15 cellular contexts compared by ENCODE assay signal in the genomic region with DNA sequence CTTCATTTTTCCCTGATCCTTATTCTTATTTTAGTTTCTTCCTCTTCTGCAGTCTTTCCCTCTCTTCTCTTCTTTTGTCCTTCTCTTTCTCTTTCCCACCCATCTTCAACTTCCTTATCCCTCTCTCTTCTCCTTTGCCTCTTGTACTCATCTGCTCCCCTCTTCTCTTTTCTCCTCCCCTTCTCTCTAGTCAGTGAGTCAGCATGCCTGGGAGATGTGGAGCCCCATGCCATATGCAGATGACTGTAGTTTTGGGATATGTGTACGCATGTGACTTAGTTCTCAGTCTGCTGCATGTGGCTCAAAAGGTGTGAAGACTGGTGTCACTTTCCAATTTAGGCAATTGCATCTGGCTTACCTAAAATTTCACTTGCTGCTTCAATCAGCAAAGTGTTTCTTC. TPM values are rescaled to one million over a fixed set of nuclear protein-coding genes. Genes with fewer than 3 reads are reported as not detected.
DNase-seq lines count a peak whose midpoint lies in the region; ATAC-seq and TF ChIP-seq lines count a peak whose summit lies in the region.
"Had no signal": no experiment of that assay in that cellular context is flagged by ENCODE, and none has a peak within 500 bp of the region (broad histone marks: within the 10 kb centered on the region; RNA-seq: fewer than 3 reads in every experiment).

No MANE protein-coding gene starts in this region.

- TF ChIP-seq CTCF in fibroblast of mammary gland (conservative IDR thresholded peaks at IDR 0.05; ENCODE audit: control insufficient read depth, insufficient read depth, low read depth, low read length) = no peak

- no peak overlapping the region for H3K4me3 ChIP-seq in fibroblast of mammary gland (ENCODE audit: control insufficient read depth, low read depth, low read length)
- H3K4me3 ChIP-seq: BLaER1 treated with 17β-estradiol and CSF1 and Interleukin-3, amounts not matched to agents 10 nM and 100 nM; HAP-1 had no signal

- peaks cover 8% of the 10 kb centered on the region for H3K4me1 Mint-ChIP-seq in stimulated activated effector memory CD8-positive, alpha-beta T cell treated with anti-CD3 and anti-CD28 coated beads, Interleukin-12 subunit alpha, Interleukin-12 subunit beta, amount 100 ng/mL, for 72 hours
- H3K4me1 Mint-ChIP-seq: B cell had no signal

- H3K27ac Mint-ChIP-seq in stimulated activated effector memory CD8-positive, alpha-beta T cell treated with anti-CD3 and anti-CD28 coated beads, Interleukin-12 subunit alpha, Interleukin-12 subunit beta, amount 100 ng/mL, for 72 hours = no peak overlapping the region
- H3K27ac Mint-ChIP-seq: B cell; CD8-positive, alpha-beta T cell; HFFc6 had no signal

- H3K27ac ChIP-seq in cingulate gyrus (ENCODE audit: low read depth, low read length) (peak overlapping the region; percentile 87), temporal lobe (ENCODE audit: low read depth, low read length) (peak overlapping the region; percentile 90)
- H3K27ac ChIP-seq: BLaER1 treated with 17β-estradiol and CSF1 and Interleukin-3, amounts not matched to agents 10 nM and 100 nM had no signal

- H3K9me3 Mint-ChIP-seq in stimulated activated effector memory CD8-positive, alpha-beta T cell treated with anti-CD3 and anti-CD28 coated beads, Interleukin-12 subunit alpha, Interleukin-12 subunit beta, amount 100 ng/mL, for 72 hours = peaks cover 6% of the 10 kb centered on the region
- H3K9me3 Mint-ChIP-seq: HFFc6 had no signal

- no peak overlapping the region for H3K4me3 Mint-ChIP-seq in stimulated activated effector memory CD8-positive, alpha-beta T cell treated with anti-CD3 and anti-CD28 coated beads, Interleukin-12 subunit alpha, Interleukin-12 subunit beta, amount 100 ng/mL, for 72 hours
- H3K4me3 Mint-ChIP-seq: B cell; CD8-positive, alpha-beta T cell; HFFc6 had no signal

- DNase-seq in RKO (ENCODE audit: low spot score) (peak; percentile 10), fibroblast of mammary gland (ENCODE audit: low read depth) (peak; percentile 5)
- DNase-seq in activated CD4-positive, alpha-beta T cell treated with anti-CD3 and anti-CD28 coated beads, Interleukin-2, amount 50 U/mL, for 48 hours = no peak
- no peak for DNase-seq in stimulated activated effector memory CD8-positive, alpha-beta T cell treated with anti-CD3 and anti-CD28 coated beads, Interleukin-12 subunit alpha, Interleukin-12 subunit beta, amount 100 ng/mL, for 72 hours (ENCODE audit: low spot score in 2 of 2)
- DNase-seq: Calu3; CD8-positive, alpha-beta T cell; HFFc6; IMR-90; KBM-7 had no signal

- no peaks in the 10 kb centered on the region for H3K36me3 Mint-ChIP-seq in stimulated activated effector memory CD8-positive, alpha-beta T cell treated with anti-CD3 and anti-CD28 coated beads, Interleukin-12 subunit alpha, Interleukin-12 subunit beta, amount 100 ng/mL, for 72 hours

- no peak for ATAC-seq in stimulated activated effector memory CD8-positive, alpha-beta T cell treated with anti-CD3 and anti-CD28 coated beads, Interleukin-12 subunit alpha, Interleukin-12 subunit beta, amount 100 ng/mL, for 72 hours
- no peak for ATAC-seq in GM21737 (IDR thresholded peaks at IDR 0.05; ENCODE audit: unreplicated experiment)
- ATAC-seq: CD8-positive, alpha-beta T cell had no signal

RNA-seq across cellular contexts. Expression of gene DNAJC6, which starts 10.4 kb away (rescaled TPM):
- 123 TPM for total RNA-seq in temporal lobe

Comparison
In these comparisons a context has a peak if more than half of its experiments do, and no peak if none do; other contexts are left out.
1. DNase-seq: peak in RKO (single experiment) and fibroblast of mammary gland (single experiment); none in activated CD4-positive, alpha-beta T cell treated with anti-CD3 and anti-CD28 coated beads, Interleukin-2, amount 50 U/mL, for 48 hours (0 of 2) and stimulated activated effector memory CD8-positive, alpha-beta T cell treated with anti-CD3 and anti-CD28 coated beads, Interleukin-12 subunit alpha, Interleukin-12 subunit beta, amount 100 ng/mL, for 72 hours (0 of 2).